Comparison of ENCODE assay signal across 9 cellular contexts in genomic region chr3:56862352-56863062, GRCh38.
DNase-seq lines count a peak whose midpoint lies in the region; ATAC-seq and TF ChIP-seq lines count a peak whose summit lies in the region.
"Had no signal": no experiment of that assay in that cellular context is flagged by ENCODE, and none has a peak within 500 bp of the region (broad histone marks: within the 10 kb centered on the region; RNA-seq: fewer than 3 reads in every experiment).

No MANE protein-coding gene starts in this region.

- H3K27ac Mint-ChIP-seq in activated T-helper 1 cell treated with anti-CD3 and anti-CD28 coated beads, Interleukin-12 subunit alpha, Interleukin-12 subunit beta, Interleukin-2, Interleukin-4 antibody, amounts not matched to agents 30 ng/mL and 10 ng/mL and 1 ng/mL, durations not matched to agents 14 hours and 24 hours and 36 hours: peak overlapping the region; percentile 90

- DNase-seq in stimulated activated CD4-positive, alpha-beta T cell treated with anti-CD3 and anti-CD28 coated beads, Interleukin-2, amount 100 ng/mL, for 4 hours (ENCODE audit: low read depth): peak; percentile 37
- DNase-seq in stimulated activated CD4-positive, alpha-beta T cell treated with anti-CD3 and anti-CD28 coated beads, Interleukin-1b, Interleukin-23, amount 100 ng/mL, for 48 hours: no peak
- no peak for DNase-seq in activated T-helper 1 cell treated with anti-CD3 and anti-CD28 coated beads, Interleukin-12 subunit alpha, Interleukin-12 subunit beta, Interleukin-2, Interleukin-4 antibody, amounts not matched to agents 30 ng/mL and 10 ng/mL and 1 ng/mL, durations not matched to agents 14 hours and 24 hours and 36 hours (ENCODE audit: low spot score)
- DNase-seq in hypothalamus (lab: John Stamatoyannopoulos, UW) (peak in 32 of 51 donors; percentile 1 to 71 (median 28)), testis (peak; percentile 86), esophagus squamous epithelium (lab: John Stamatoyannopoulos, UW) (no peak)
- DNase-seq in NK-92 treated with Interleukin-12 subunit alpha and Interleukin-12 subunit beta, amount 100 ng/mL, for 24 hours (lab: John Stamatoyannopoulos, UW): no peak
- DNase-seq: heart left ventricle had no signal

- peak overlapping the region; percentile 38 for H3K4me3 Mint-ChIP-seq in activated T-helper 1 cell treated with anti-CD3 and anti-CD28 coated beads, Interleukin-12 subunit alpha, Interleukin-12 subunit beta, Interleukin-2, Interleukin-4 antibody, amounts not matched to agents 30 ng/mL and 10 ng/mL and 1 ng/mL, durations not matched to agents 14 hours and 24 hours and 36 hours

- H3K4me3 ChIP-seq in testis (no peak overlapping the region), esophagus squamous epithelium (no peak overlapping the region)
- H3K4me3 ChIP-seq: heart left ventricle had no signal

- no peak for TF ChIP-seq POLR2A in testis (IDR thresholded peaks at IDR 0.05)
- no peak for TF ChIP-seq POLR2A in esophagus squamous epithelium (IDR thresholded peaks at IDR 0.05)

- H3K36me3 ChIP-seq in testis (ENCODE audit: low read depth, missing control alignments) (no peaks in the 10 kb centered on the region), esophagus squamous epithelium (no peaks in the 10 kb centered on the region)
- H3K36me3 ChIP-seq: heart left ventricle had no signal

- peaks cover 6% of the 10 kb centered on the region for H3K9me3 Mint-ChIP-seq in activated T-helper 1 cell treated with anti-CD3 and anti-CD28 coated beads, Interleukin-12 subunit alpha, Interleukin-12 subunit beta, Interleukin-2, Interleukin-4 antibody, amounts not matched to agents 30 ng/mL and 10 ng/mL and 1 ng/mL, durations not matched to agents 14 hours and 24 hours and 36 hours

- no peak for TF ChIP-seq CTCF in testis (IDR thresholded peaks at IDR 0.05)
- no peak for TF ChIP-seq CTCF in esophagus squamous epithelium (IDR thresholded peaks at IDR 0.05)

- H3K36me3 Mint-ChIP-seq in activated T-helper 1 cell treated with anti-CD3 and anti-CD28 coated beads, Interleukin-12 subunit alpha, Interleukin-12 subunit beta, Interleukin-2, Interleukin-4 antibody, amounts not matched to agents 30 ng/mL and 10 ng/mL and 1 ng/mL, durations not matched to agents 14 hours and 24 hours and 36 hours (ENCODE audit: low read depth): peaks cover 25% of the 10 kb centered on the region

- no peaks in the 10 kb centered on the region for H3K9me3 ChIP-seq in testis
- no peaks in the 10 kb centered on the region for H3K9me3 ChIP-seq in esophagus squamous epithelium
- H3K9me3 ChIP-seq: heart left ventricle had no signal

- H3K27me3 ChIP-seq in testis (no peaks in the 10 kb centered on the region), esophagus squamous epithelium (no peaks in the 10 kb centered on the region)
- H3K27me3 ChIP-seq: heart left ventricle had no signal

- intact Hi-C loops in activated T-helper 1 cell treated with anti-CD3 and anti-CD28 coated beads, Interleukin-12 subunit alpha, Interleukin-12 subunit beta, Interleukin-2, Interleukin-4 antibody, amounts not matched to agents 30 ng/mL and 10 ng/mL and 1 ng/mL, durations not matched to agents 14 hours and 24 hours and 36 hours (cut with micrococcal nuclease): loop anchor here (1.0 to 2.0 kb wide), 8 partner anchors 24 to 168 kb away; no protein-coding TSS in a partner anchor
- intact Hi-C loops in testis (cut with DNase I; ENCODE audit: low total_unique reads) (no loop called here), esophagus squamous epithelium (cut with DNase I) (no loop called here)

- no peak for ATAC-seq in GM21381 (IDR thresholded peaks at IDR 0.05; ENCODE audit: unreplicated experiment)

- WGBS in testis, 2 donors: 40 to 44% methylated on average over 6 of the region's 6 CpGs
- 51 to 54% methylated on average over 6 of the region's 6 CpGs for WGBS in esophagus squamous epithelium, 2 donors

- no peaks in the 10 kb centered on the region for H3K27me3 Mint-ChIP-seq in activated T-helper 1 cell treated with anti-CD3 and anti-CD28 coated beads, Interleukin-12 subunit alpha, Interleukin-12 subunit beta, Interleukin-2, Interleukin-4 antibody, amounts not matched to agents 30 ng/mL and 10 ng/mL and 1 ng/mL, durations not matched to agents 14 hours and 24 hours and 36 hours (ENCODE audit: insufficient read depth)

- H3K27ac ChIP-seq in testis (peak overlapping the region; percentile 19 to 52), esophagus squamous epithelium (no peak overlapping the region)
- H3K27ac ChIP-seq: heart left ventricle had no signal

- peaks cover 74% of the 10 kb centered on the region for H3K4me1 Mint-ChIP-seq in activated T-helper 1 cell treated with anti-CD3 and anti-CD28 coated beads, Interleukin-12 subunit alpha, Interleukin-12 subunit beta, Interleukin-2, Interleukin-4 antibody, amounts not matched to agents 30 ng/mL and 10 ng/mL and 1 ng/mL, durations not matched to agents 14 hours and 24 hours and 36 hours (ENCODE audit: low read depth)

- H3K4me1 ChIP-seq in testis (peaks cover 18% of the 10 kb centered on the region), esophagus squamous epithelium (peaks cover 0 to 15% (median 9%) of the 10 kb centered on the region in 3 donors)

Comparison
In these comparisons a context has a peak if more than half of its experiments do, and no peak if none do; other contexts are left out.
1. DNase-seq: peak in stimulated activated CD4-positive, alpha-beta T cell treated with anti-CD3 and anti-CD28 coated beads, Interleukin-2, amount 100 ng/mL, for 4 hours (single experiment), hypothalamus (32 of 51) and testis (single experiment); none in stimulated activated CD4-positive, alpha-beta T cell treated with anti-CD3 and anti-CD28 coated beads, Interleukin-1b, Interleukin-23, amount 100 ng/mL, for 48 hours (single experiment), activated T-helper 1 cell treated with anti-CD3 and anti-CD28 coated beads, Interleukin-12 subunit alpha, Interleukin-12 subunit beta, Interleukin-2, Interleukin-4 antibody, amounts not matched to agents 30 ng/mL and 10 ng/mL and 1 ng/mL, durations not matched to agents 14 hours and 24 hours and 36 hours (single experiment), NK-92 treated with Interleukin-12 subunit alpha and Interleukin-12 subunit beta, amount 100 ng/mL, for 24 hours (single experiment) and esophagus squamous epithelium (single experiment).
2. H3K27ac ChIP-seq: peak in testis (2 of 2); none in esophagus squamous epithelium (0 of 4).